ENCODE assay signal across 13 cellular contexts in the genomic region with DNA sequence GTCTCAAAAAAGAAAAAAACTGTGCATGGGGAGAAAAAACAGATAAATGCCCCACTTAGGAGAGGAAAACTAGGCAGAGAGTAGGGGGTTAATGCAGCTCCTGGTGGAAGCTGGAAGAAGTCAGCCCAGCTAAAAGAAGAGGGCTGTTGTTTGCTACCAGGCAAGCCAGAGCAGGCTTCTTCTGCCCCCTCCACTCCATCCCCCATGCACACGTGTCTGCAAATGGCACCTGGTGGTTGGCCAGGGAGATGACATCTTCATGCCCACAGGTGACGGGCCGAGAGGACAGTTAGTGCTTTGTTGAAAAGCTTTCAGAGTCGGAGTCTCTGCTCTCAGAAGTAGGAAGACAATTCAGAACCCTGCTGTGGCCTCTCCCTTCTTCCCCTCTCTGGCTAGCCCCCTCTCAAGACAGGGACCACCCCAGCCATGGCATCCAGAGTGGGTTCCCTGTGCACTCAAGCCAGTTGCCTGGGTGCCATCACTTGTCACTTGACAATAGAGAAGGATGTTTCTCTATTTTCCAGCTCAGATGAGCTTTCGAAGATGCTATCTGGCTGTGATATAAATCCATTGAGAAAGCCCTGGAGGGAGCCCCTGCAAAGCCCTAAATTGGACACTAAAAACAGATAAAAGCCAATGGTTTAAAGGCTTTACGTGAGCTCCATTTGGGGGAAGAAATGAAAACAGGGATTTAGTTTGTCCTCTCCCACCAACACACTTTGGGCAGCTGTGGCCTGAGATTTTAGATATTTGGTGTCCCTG.
"Had no signal": no experiment of that assay in that cellular context is flagged by ENCODE, and none has a peak within 500 bp of the region (broad histone marks: within the 10 kb centered on the region; RNA-seq: fewer than 3 reads in every experiment).

No MANE protein-coding gene starts in this region.

- H3K36me3 Mint-ChIP-seq: activated naive CD8-positive, alpha-beta T cell treated with anti-CD3 and anti-CD28 coated beads for 36 hours; immature natural killer cell; memory B cell had no signal

- H3K4me3 Mint-ChIP-seq: activated CD4-positive, alpha-beta memory T cell treated with anti-CD3 and anti-CD28 coated beads, Interleukin-2, amount 10 ng/mL, durations not matched to agents 7 days and 5 days; activated CD4-positive, alpha-beta T cell treated with anti-CD3 and anti-CD28 coated beads for 36 hours; activated naive CD8-positive, alpha-beta T cell treated with anti-CD3 and anti-CD28 coated beads for 36 hours; activated T-cell treated with anti-CD3 and anti-CD28 coated beads, Interleukin-2, amount 50 U/mL, for 72 hours; immature natural killer cell; memory B cell; nephron; stimulated activated naive CD8-positive, alpha-beta T cell treated with anti-CD3 and anti-CD28 coated beads, Interleukin-15, amount 100 ng/mL, for 72 hours had no signal

- DNase-seq: activated CD4-positive, alpha-beta memory T cell treated with anti-CD3 and anti-CD28 coated beads, Interleukin-2, amount 10 ng/mL, durations not matched to agents 7 days and 5 days; activated CD4-positive, alpha-beta T cell treated with anti-CD3 and anti-CD28 coated beads for 36 hours; activated CD8-positive, alpha-beta memory T cell treated with anti-CD3 and anti-CD28 coated beads, Interleukin-2, amount 50 U/mL, for 4 hours; activated gamma-delta T cell treated with Interleukin-2 at 50 U/mL for 16 hours; activated naive CD8-positive, alpha-beta T cell treated with anti-CD3 and anti-CD28 coated beads for 36 hours; activated T-cell treated with anti-CD3 and anti-CD28 coated beads, Interleukin-2, amount 50 U/mL, for 72 hours; immature natural killer cell; stimulated activated CD4-positive, alpha-beta T cell treated with anti-CD3 and anti-CD28 coated beads, Interleukin-4, amount 100 ng/mL, for 24 hours; stimulated activated naive CD8-positive, alpha-beta T cell treated with anti-CD3 and anti-CD28 coated beads, Interleukin-15, amount 100 ng/mL, for 72 hours; T1000 had no signal

- H3K9me3 Mint-ChIP-seq: activated CD4-positive, alpha-beta memory T cell treated with anti-CD3 and anti-CD28 coated beads, Interleukin-2, amount 10 ng/mL, durations not matched to agents 7 days and 5 days; immature natural killer cell had no signal

- H3K4me1 Mint-ChIP-seq: activated CD4-positive, alpha-beta memory T cell treated with anti-CD3 and anti-CD28 coated beads, Interleukin-2, amount 10 ng/mL, durations not matched to agents 7 days and 5 days; activated CD4-positive, alpha-beta T cell treated with anti-CD3 and anti-CD28 coated beads for 36 hours; activated naive CD8-positive, alpha-beta T cell treated with anti-CD3 and anti-CD28 coated beads for 36 hours; immature natural killer cell; memory B cell; stimulated activated naive CD8-positive, alpha-beta T cell treated with anti-CD3 and anti-CD28 coated beads, Interleukin-15, amount 100 ng/mL, for 72 hours had no signal

- ATAC-seq: activated CD4-positive, alpha-beta T cell treated with anti-CD3 and anti-CD28 coated beads for 36 hours; activated T-cell treated with anti-CD3 and anti-CD28 coated beads, Interleukin-2, amount 50 U/mL, for 72 hours; esophagus mucosa; stimulated activated naive CD8-positive, alpha-beta T cell treated with anti-CD3 and anti-CD28 coated beads, Interleukin-15, amount 100 ng/mL, for 72 hours had no signal

- H3K27ac Mint-ChIP-seq: activated CD4-positive, alpha-beta memory T cell treated with anti-CD3 and anti-CD28 coated beads, Interleukin-2, amount 10 ng/mL, durations not matched to agents 7 days and 5 days; activated CD4-positive, alpha-beta T cell treated with anti-CD3 and anti-CD28 coated beads for 36 hours; activated naive CD8-positive, alpha-beta T cell treated with anti-CD3 and anti-CD28 coated beads for 36 hours; activated T-cell treated with anti-CD3 and anti-CD28 coated beads, Interleukin-2, amount 50 U/mL, for 72 hours; immature natural killer cell; memory B cell; nephron; stimulated activated naive CD8-positive, alpha-beta T cell treated with anti-CD3 and anti-CD28 coated beads, Interleukin-15, amount 100 ng/mL, for 72 hours had no signal
